Comparison of ENCODE assay signal across 30 cellular contexts in genomic region chr7:87960244-87960643, GRCh38.
"Had no signal": no experiment of that assay in that cellular context is flagged by ENCODE, and none has a peak within 500 bp of the region (broad histone marks: within the 10 kb centered on the region; RNA-seq: fewer than 3 reads in every experiment).

No MANE protein-coding gene starts in this region.

- H3K4me3 ChIP-seq: ascending aorta, breast epithelium, cardiac muscle cell, colonic mucosa, gastroesophageal sphincter had no signal

- H3K36me3 Mint-ChIP-seq: activated CD4-positive, alpha-beta memory T cell treated with anti-CD3 and anti-CD28 coated beads for 36 hours; activated naive CD4-positive, alpha-beta T cell treated with anti-CD3 and anti-CD28 coated beads, Interleukin-2, amount 10 ng/mL, durations not matched to agents 7 days and 5 days; activated naive CD8-positive, alpha-beta T cell treated with anti-CD3 and anti-CD28 coated beads, Interleukin-2, amount 10 ng/mL, durations not matched to agents 7 days and 5 days had no signal

- H3K27ac Mint-ChIP-seq: activated CD4-positive, alpha-beta memory T cell treated with anti-CD3 and anti-CD28 coated beads for 36 hours; activated CD4-positive, alpha-beta T cell treated with anti-CD3 and anti-CD28 coated beads for 36 hours; activated CD4-positive, alpha-beta T cell treated with anti-CD3 and anti-CD28 coated beads, Interleukin-2, amount 10 ng/mL, durations not matched to agents 24 days and 14 days; activated CD8-positive, alpha-beta memory T cell treated with anti-CD3 and anti-CD28 coated beads, Interleukin-2, amount 10 ng/mL, durations not matched to agents 7 days and 5 days; activated CD8-positive, alpha-beta T cell treated with anti-CD3 and anti-CD28 coated beads, Interleukin-2, amount 10 ng/mL, durations not matched to agents 7 days and 5 days; activated naive CD4-positive, alpha-beta T cell treated with anti-CD3 and anti-CD28 coated beads, Interleukin-2, amount 10 ng/mL, durations not matched to agents 7 days and 5 days; activated naive CD8-positive, alpha-beta T cell treated with anti-CD3 and anti-CD28 coated beads, Interleukin-2, amount 10 ng/mL, durations not matched to agents 7 days and 5 days; activated T-cell treated with anti-CD3 and anti-CD28 coated beads, Interleukin-2, amount 50 U/mL, for 72 hours; brain; T-helper 17 cell; T-helper 2 cell treated with Interferon-gamma antibody and Interleukin-4, amounts not matched to agents 5 μg/mL and 100 μg/mL, for 36 hours had no signal

- H3K36me3 ChIP-seq: ascending aorta, breast epithelium, cardiac muscle cell, colonic mucosa, gastroesophageal sphincter had no signal

- H3K4me3 Mint-ChIP-seq: activated CD4-positive, alpha-beta memory T cell treated with anti-CD3 and anti-CD28 coated beads for 36 hours; activated CD4-positive, alpha-beta T cell treated with anti-CD3 and anti-CD28 coated beads for 36 hours; activated CD4-positive, alpha-beta T cell treated with anti-CD3 and anti-CD28 coated beads, Interleukin-2, amount 10 ng/mL, durations not matched to agents 24 days and 14 days; activated CD8-positive, alpha-beta memory T cell treated with anti-CD3 and anti-CD28 coated beads, Interleukin-2, amount 10 ng/mL, durations not matched to agents 7 days and 5 days; activated CD8-positive, alpha-beta T cell treated with anti-CD3 and anti-CD28 coated beads, Interleukin-2, amount 10 ng/mL, durations not matched to agents 7 days and 5 days; activated naive CD4-positive, alpha-beta T cell treated with anti-CD3 and anti-CD28 coated beads, Interleukin-2, amount 10 ng/mL, durations not matched to agents 7 days and 5 days; activated naive CD8-positive, alpha-beta T cell treated with anti-CD3 and anti-CD28 coated beads, Interleukin-2, amount 10 ng/mL, durations not matched to agents 7 days and 5 days; activated T-cell treated with anti-CD3 and anti-CD28 coated beads, Interleukin-2, amount 50 U/mL, for 72 hours; brain; T-helper 17 cell; T-helper 2 cell treated with Interferon-gamma antibody and Interleukin-4, amounts not matched to agents 5 μg/mL and 100 μg/mL, for 36 hours had no signal

- H3K27me3 Mint-ChIP-seq: activated CD4-positive, alpha-beta memory T cell treated with anti-CD3 and anti-CD28 coated beads for 36 hours; activated CD4-positive, alpha-beta T cell treated with anti-CD3 and anti-CD28 coated beads for 36 hours; activated CD4-positive, alpha-beta T cell treated with anti-CD3 and anti-CD28 coated beads, Interleukin-2, amount 10 ng/mL, durations not matched to agents 24 days and 14 days; activated CD8-positive, alpha-beta memory T cell treated with anti-CD3 and anti-CD28 coated beads, Interleukin-2, amount 10 ng/mL, durations not matched to agents 7 days and 5 days; activated naive CD4-positive, alpha-beta T cell treated with anti-CD3 and anti-CD28 coated beads, Interleukin-2, amount 10 ng/mL, durations not matched to agents 7 days and 5 days; activated naive CD8-positive, alpha-beta T cell treated with anti-CD3 and anti-CD28 coated beads, Interleukin-2, amount 10 ng/mL, durations not matched to agents 7 days and 5 days; brain; T-helper 17 cell had no signal

- DNase-seq: activated CD4-positive, alpha-beta memory T cell treated with anti-CD3 and anti-CD28 coated beads for 36 hours; activated CD4-positive, alpha-beta T cell treated with anti-CD3 and anti-CD28 coated beads for 36 hours; activated CD4-positive, alpha-beta T cell treated with anti-CD3 and anti-CD28 coated beads, Interleukin-2, amount 10 ng/mL, durations not matched to agents 24 days and 14 days; activated CD4-positive, CD25-positive, alpha-beta regulatory T cell; activated CD4-positive, CD25-positive, alpha-beta regulatory T cell treated with anti-CD3 and anti-CD28 coated beads, Interleukin-2, amount 50 U/mL, for 72 hours; activated CD8-positive, alpha-beta memory T cell treated with anti-CD3 and anti-CD28 coated beads, Interleukin-2, amount 10 ng/mL, durations not matched to agents 7 days and 5 days; activated CD8-positive, alpha-beta memory T cell treated with anti-CD3 and anti-CD28 coated beads, Interleukin-2, amount 50 U/mL, for 4 hours; activated CD8-positive, alpha-beta T cell treated with anti-CD3 and anti-CD28 coated beads, Interleukin-2, amount 10 ng/mL, durations not matched to agents 7 days and 5 days; activated gamma-delta T cell; activated naive CD4-positive, alpha-beta T cell; activated naive CD4-positive, alpha-beta T cell treated with anti-CD3 and anti-CD28 coated beads, Interleukin-2, amount 10 ng/mL, durations not matched to agents 7 days and 5 days; activated naive CD8-positive, alpha-beta T cell treated with anti-CD3 and anti-CD28 coated beads, Interleukin-2, amount 10 ng/mL, durations not matched to agents 7 days and 5 days; activated T-cell treated with anti-CD3 and anti-CD28 coated beads, Interleukin-2, amount 50 U/mL, for 1 hour; activated T-cell treated with anti-CD3 and anti-CD28 coated beads, Interleukin-2, amount 50 U/mL, for 72 hours; central memory CD4-positive, alpha-beta T cell; cerebellar nuclear complex; colonic mucosa; effector CD8-positive, alpha-beta T cell; foreskin melanocyte; T-helper 1 cell; T-helper 17 cell; T1000 had no signal

- H3K9me3 Mint-ChIP-seq: activated CD4-positive, alpha-beta memory T cell treated with anti-CD3 and anti-CD28 coated beads for 36 hours; activated CD4-positive, alpha-beta T cell treated with anti-CD3 and anti-CD28 coated beads, Interleukin-2, amount 10 ng/mL, durations not matched to agents 24 days and 14 days; activated naive CD4-positive, alpha-beta T cell treated with anti-CD3 and anti-CD28 coated beads, Interleukin-2, amount 10 ng/mL, durations not matched to agents 7 days and 5 days; activated naive CD4-positive, alpha-beta T cell treated with anti-CD3 and anti-CD28 coated beads, Interleukin-2, amount 50 U/mL, for 72 hours; activated T-cell treated with anti-CD3 and anti-CD28 coated beads, Interleukin-2, amount 50 U/mL, for 72 hours; T-helper 2 cell treated with Interferon-gamma antibody and Interleukin-4, amounts not matched to agents 5 μg/mL and 100 μg/mL, for 36 hours had no signal

- H3K27me3 ChIP-seq: ascending aorta, breast epithelium, cardiac muscle cell, colonic mucosa, gastroesophageal sphincter had no signal

- H3K4me1 ChIP-seq: ascending aorta, breast epithelium, colonic mucosa, gastroesophageal sphincter had no signal

- ATAC-seq: activated CD4-positive, alpha-beta T cell treated with anti-CD3 and anti-CD28 coated beads for 36 hours; activated CD8-positive, alpha-beta memory T cell treated with anti-CD3 and anti-CD28 coated beads, Interleukin-2, amount 10 ng/mL, durations not matched to agents 7 days and 5 days; activated CD8-positive, alpha-beta T cell treated with anti-CD3 and anti-CD28 coated beads, Interleukin-2, amount 10 ng/mL, durations not matched to agents 7 days and 5 days; activated naive CD4-positive, alpha-beta T cell treated with anti-CD3 and anti-CD28 coated beads, Interleukin-2, amount 50 U/mL, for 72 hours; activated T-cell treated with anti-CD3 and anti-CD28 coated beads, Interleukin-2, amount 50 U/mL, for 72 hours; esophagus mucosa; gastroesophageal sphincter; T-helper 17 cell had no signal

- H3K9me3 ChIP-seq: ascending aorta, breast epithelium, colonic mucosa had no signal

- H3K4me1 Mint-ChIP-seq: activated CD4-positive, alpha-beta T cell treated with anti-CD3 and anti-CD28 coated beads for 36 hours; activated CD4-positive, alpha-beta T cell treated with anti-CD3 and anti-CD28 coated beads, Interleukin-2, amount 10 ng/mL, durations not matched to agents 24 days and 14 days; activated CD8-positive, alpha-beta memory T cell treated with anti-CD3 and anti-CD28 coated beads, Interleukin-2, amount 10 ng/mL, durations not matched to agents 7 days and 5 days; activated naive CD4-positive, alpha-beta T cell treated with anti-CD3 and anti-CD28 coated beads, Interleukin-2, amount 10 ng/mL, durations not matched to agents 7 days and 5 days; activated naive CD8-positive, alpha-beta T cell treated with anti-CD3 and anti-CD28 coated beads, Interleukin-2, amount 10 ng/mL, durations not matched to agents 7 days and 5 days; T-helper 17 cell had no signal

- H3K27ac ChIP-seq: ascending aorta, breast epithelium, cardiac muscle cell, colonic mucosa, gastroesophageal sphincter had no signal
